ENCODE assay signal across 17 cellular contexts in the genomic region with DNA sequence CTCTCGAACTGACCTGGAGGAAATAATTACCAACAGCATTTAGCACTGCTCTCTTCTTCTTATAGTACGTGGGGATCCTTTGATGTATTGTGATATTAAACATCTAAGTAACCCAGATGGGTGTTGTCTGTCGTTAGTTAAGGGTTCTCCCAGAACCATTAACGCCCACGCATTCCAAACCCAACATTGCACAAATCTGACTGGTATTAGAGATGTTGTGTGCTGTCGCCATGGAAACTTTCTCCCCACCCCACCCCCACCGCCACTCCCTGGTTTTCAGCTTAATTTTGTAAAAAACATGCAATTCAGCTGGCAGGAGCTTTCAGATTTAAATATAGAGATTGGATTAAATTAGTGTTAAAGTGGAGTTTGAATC.
DNase-seq lines count a peak whose midpoint lies in the region; ATAC-seq and TF ChIP-seq lines count a peak whose summit lies in the region.
"Had no signal": no experiment of that assay in that cellular context is flagged by ENCODE, and none has a peak within 500 bp of the region (broad histone marks: within the 10 kb centered on the region; RNA-seq: fewer than 3 reads in every experiment).

No MANE protein-coding gene starts in this region.

- POLR2A ChIA-PET in PC-3 (lab: Charles Lee; ENCODE audit: unreplicated experiment) = no interaction called here

- no peak overlapping the region for H3K4me2 ChIP-seq in PC-3 (ENCODE audit: low read length)

- 97% methylated on average over 4 of the region's 7 CpGs; no CpG with 5 or more reads in 1 of the 2 experiments for WGBS in endodermal cell (ENCODE audit: insufficient coverage in 1 of 2, insufficient read length in 1 of 2), 2 experiments

- no peak overlapping the region for H3K27ac Mint-ChIP-seq in endodermal cell
- H3K27ac Mint-ChIP-seq in nephron = peak overlapping the region in 2 of 3 experiments; percentile 10 to 12
- H3K27ac Mint-ChIP-seq: CD4-positive, CD25-positive, alpha-beta regulatory T cell had no signal

- H3K79me2 ChIP-seq in PC-3 (ENCODE audit: low read length) = no peaks in the 10 kb centered on the region

- DNase-seq in left cardiac atrium (peak; percentile 47), left ventricle myocardium inferior (no peak), endodermal cell (peak; percentile 8), PC-3 (no peak), DMS114 treated with DMSO at 0.1 percent for 48 hours (lab: John Stamatoyannopoulos, UW; ENCODE audit: unreplicated experiment) (no peak), NCI-H345 (lab: John Stamatoyannopoulos, UW) (no peak), NCI-H187 treated with DMSO at 0.1 percent for 48 hours (lab: John Stamatoyannopoulos, UW) (no peak)
- DNase-seq: CD4-positive, CD25-positive, alpha-beta regulatory T cell; DMS79; NCI-H1417; NCI-H1930; NCI-H446; NCI-H69; SJCRH30 had no signal

- ATAC-seq in left cardiac atrium = peak in 1 of 2 donors; percentile 84
- no peak for ATAC-seq in PC-3

- H3K36me3 Mint-ChIP-seq in endodermal cell (ENCODE audit: low read depth) = no peaks in the 10 kb centered on the region
- no peaks in the 10 kb centered on the region for H3K36me3 Mint-ChIP-seq in nephron (ENCODE audit: low read depth)
- H3K36me3 Mint-ChIP-seq: CD4-positive, CD25-positive, alpha-beta regulatory T cell had no signal

- intact Hi-C loops in left cardiac atrium (cut with DNase I) (no loop called here), left ventricle myocardium inferior (cut with micrococcal nuclease) (no loop called here), PC-3 (cut with micrococcal nuclease) (no loop called here)

- CTCF ChIA-PET in PC-3 (lab: Charles Lee) = no interaction called here

- no peaks in the 10 kb centered on the region for H3K9me3 Mint-ChIP-seq in endodermal cell
- no peaks in the 10 kb centered on the region for H3K9me3 Mint-ChIP-seq in nephron
- H3K9me3 Mint-ChIP-seq: CD4-positive, CD25-positive, alpha-beta regulatory T cell had no signal

- H3K27me3 ChIP-seq in left ventricle myocardium inferior (ENCODE audit: low read depth) (peaks cover 89% of the 10 kb centered on the region), endodermal cell (ENCODE audit: control insufficient read depth, insufficient read depth, low read length, poor library complexity, severe bottlenecking) (no peaks in the 10 kb centered on the region), PC-3 (ENCODE audit: low read length) (0 out of 2 replicates have a peak, but pooled peaks cover 6% of the 10 kb centered on the region)

- H3F3A ChIP-seq in PC-3 (ENCODE audit: low read length, unreplicated experiment) = no peaks in the 10 kb centered on the region

- peaks cover 8% of the 10 kb centered on the region for H3K27me3 Mint-ChIP-seq in endodermal cell (ENCODE audit: insufficient read depth)
- H3K27me3 Mint-ChIP-seq in nephron (ENCODE audit: low read depth) = peaks cover 62% of the 10 kb centered on the region
- H3K27me3 Mint-ChIP-seq: CD4-positive, CD25-positive, alpha-beta regulatory T cell had no signal

- H3K4me1 ChIP-seq in left ventricle myocardium inferior (no peaks in the 10 kb centered on the region), endodermal cell (ENCODE audit: control insufficient read depth, insufficient read depth, low read length) (no peaks in the 10 kb centered on the region), PC-3 (ENCODE audit: insufficient read depth, low read length) (no peaks in the 10 kb centered on the region)
- H3K4me1 ChIP-seq: HAP-1, SJCRH30 had no signal

- H4K20me1 ChIP-seq in PC-3 (ENCODE audit: low read length) = no peaks in the 10 kb centered on the region

- H3K27ac ChIP-seq in left ventricle myocardium inferior (replicated peaks) = no peak overlapping the region
- peak overlapping the region; percentile 61 for H3K27ac ChIP-seq in endodermal cell (ENCODE audit: low read depth, low read length)
- no peak overlapping the region for H3K27ac ChIP-seq in PC-3 (ENCODE audit: low read length)
- H3K27ac ChIP-seq: HL-60, SJCRH30 had no signal

- H3K4me3 ChIP-seq in left ventricle myocardium inferior = no peak overlapping the region
- H3K4me3 ChIP-seq in endodermal cell (ENCODE audit: low read length) = no peak overlapping the region
- no peak overlapping the region for H3K4me3 ChIP-seq in PC-3 (ENCODE audit: low read length)
- H3K4me3 ChIP-seq: HAP-1, SJCRH30 had no signal

- no peak overlapping the region for H3K9ac ChIP-seq in endodermal cell (ENCODE audit: extremely low read depth, low read length, poor library complexity, severe bottlenecking)
- H3K9ac ChIP-seq in PC-3 (ENCODE audit: low read length) = no peak overlapping the region

- H3K36me3 ChIP-seq in left ventricle myocardium inferior (no peaks in the 10 kb centered on the region), endodermal cell (ENCODE audit: control insufficient read depth, insufficient read depth, low read length) (no peaks in the 10 kb centered on the region), PC-3 (ENCODE audit: low read depth, low read length) (no peaks in the 10 kb centered on the region)
- H3K36me3 ChIP-seq: HAP-1, SJCRH30 had no signal

- H3K9me2 ChIP-seq in PC-3 (replicated peaks; ENCODE audit: low read length) = no peaks in the 10 kb centered on the region

- BruUV-seq in PC-3 (replicated peaks; lab: Mats Ljungman, UMichigan) = no TSS peak

- no peak overlapping the region for H3K4me3 Mint-ChIP-seq in endodermal cell
- H3K4me3 Mint-ChIP-seq in nephron = no peak overlapping the region
- H3K4me3 Mint-ChIP-seq: CD4-positive, CD25-positive, alpha-beta regulatory T cell had no signal

- H3K9me3 ChIP-seq in left ventricle myocardium inferior (replicated peaks) = no peaks in the 10 kb centered on the region
- no peaks in the 10 kb centered on the region for H3K9me3 ChIP-seq in endodermal cell (ENCODE audit: control insufficient read depth, low read length)
- H3K9me3 ChIP-seq in PC-3 (ENCODE audit: low read length) = no peaks in the 10 kb centered on the region
- H3K9me3 ChIP-seq: HAP-1, SJCRH30 had no signal

- H3K4me1 Mint-ChIP-seq in endodermal cell (peaks cover 14% of the 10 kb centered on the region), nephron (peaks cover 32% of the 10 kb centered on the region)
- H3K4me1 Mint-ChIP-seq: CD4-positive, CD25-positive, alpha-beta regulatory T cell had no signal

- H2AFZ ChIP-seq in PC-3 (ENCODE audit: low read length) = no peak overlapping the region

- TF ChIP-seq CTCF in left ventricle myocardium inferior (IDR thresholded peaks at IDR 0.05; ENCODE audit: borderline replicate concordance) (no peak), endodermal cell (conservative IDR thresholded peaks at IDR 0.05) (no peak), nephron (IDR thresholded peaks at IDR 0.05; ENCODE audit: unreplicated experiment in 3 of 3) (no peak), PC-3 (conservative IDR thresholded peaks at IDR 0.05; ENCODE audit: low read depth, low read length) (no peak)

Comparison
In these comparisons a context has a peak if more than half of its experiments do, and no peak if none do; other contexts are left out.
1. DNase-seq: peak in left cardiac atrium (single experiment) and endodermal cell (single experiment); none in left ventricle myocardium inferior (single experiment), PC-3 (single experiment), DMS114 treated with DMSO at 0.1 percent for 48 hours (single experiment), NCI-H345 (single experiment) and NCI-H187 treated with DMSO at 0.1 percent for 48 hours (single experiment).